30 cellular contexts compared by ENCODE assay signal in the genomic region with DNA sequence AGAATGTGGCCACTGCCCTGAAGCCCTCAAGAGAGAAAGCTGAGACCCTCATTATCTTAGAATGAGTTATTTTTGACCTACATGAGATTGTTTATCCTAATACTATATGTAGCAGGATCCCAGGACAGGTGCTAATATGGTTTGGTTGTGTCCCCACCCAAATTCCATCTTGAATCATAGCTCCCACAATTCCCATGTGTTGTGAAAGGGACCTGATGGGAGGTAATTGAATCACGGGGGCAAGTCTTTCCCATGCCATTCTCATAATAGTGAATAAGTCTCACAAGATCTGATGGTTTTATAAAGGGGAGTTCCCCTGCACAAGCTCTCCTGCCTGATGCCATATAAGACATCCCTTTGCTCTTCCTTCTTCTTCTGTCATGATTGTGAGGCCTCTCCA.
DNase-seq lines count a peak whose midpoint lies in the region; ATAC-seq and TF ChIP-seq lines count a peak whose summit lies in the region.
"Had no signal": no experiment of that assay in that cellular context is flagged by ENCODE, and none has a peak within 500 bp of the region (broad histone marks: within the 10 kb centered on the region; RNA-seq: fewer than 3 reads in every experiment).

No MANE protein-coding gene starts in this region.

- H3K4me1 ChIP-seq in breast epithelium = no peaks in the 10 kb centered on the region
- H3K4me1 ChIP-seq: Caco-2, HAP-1 had no signal

- DNase-seq in MCF 10A (ENCODE audit: unreplicated experiment) (peak; percentile 54), breast epithelium (ENCODE audit: low spot score in 2 of 2) (no peak), epithelial cell of prostate (ENCODE audit: low read depth, low spot score) (no peak), T-helper 17 cell (no peak), inferior parietal cortex (ENCODE audit: extremely low spot score) (no peak)
- DNase-seq: Caco-2; CD8-positive, alpha-beta T cell; DMS 273 treated with DMSO at 0.1 percent for 48 hours; DMS79; GF-D8; GOT3; NCI-H1105; NCI-H146; NCI-H1930; NCI-H2107; NCI-H446; NCI-H524 treated with DMSO at 0.1 percent for 48 hours; NCI-H774; Right ventricle myocardium superior had no signal

- H3K27me3 ChIP-seq in breast epithelium = peaks cover 0 to 3% of the 10 kb centered on the region in 2 donors
- H3K27me3 ChIP-seq: SJSA1 had no signal

- no peak for TF ChIP-seq POLR2A in breast epithelium (IDR thresholded peaks at IDR 0.05)

- H3K4me3 ChIP-seq in breast epithelium = no peak overlapping the region
- H3K4me3 ChIP-seq: HAP-1, PC-9, SJSA1 had no signal

- H3K36me3 ChIP-seq in breast epithelium = no peaks in the 10 kb centered on the region
- H3K36me3 ChIP-seq: HAP-1, SJSA1 had no signal

- peaks cover 4% of the 10 kb centered on the region for H3K36me3 Mint-ChIP-seq in MCF 10A (ENCODE audit: insufficient read depth, unreplicated experiment)
- no peaks in the 10 kb centered on the region for H3K36me3 Mint-ChIP-seq in nephron (ENCODE audit: low read depth)
- H3K36me3 Mint-ChIP-seq in T-helper 17 cell (ENCODE audit: low read depth) = no peaks in the 10 kb centered on the region
- H3K36me3 Mint-ChIP-seq: CD8-positive, alpha-beta T cell; IgD-negative memory B cell had no signal

- BruUV-seq in MCF 10A (replicated peaks; lab: Mats Ljungman, UMichigan) = no TSS peak

- ATAC-seq in T-helper 17 cell = no peak
- no peak for ATAC-seq in HG02610 (IDR thresholded peaks at IDR 0.05; ENCODE audit: unreplicated experiment)
- ATAC-seq: CD8-positive, alpha-beta T cell had no signal

- CTCF ChIA-PET in MCF 10A (lab: Yijun Ruan, JAX) = interaction anchor here (0.8 to 5.8 kb wide), 5 partner anchors 12 to 161 kb away, joined by 3 to 24 read pairs (median 5); no protein-coding TSS in a partner anchor

- H3K27me3 Mint-ChIP-seq in MCF 10A (ENCODE audit: insufficient read depth, unreplicated experiment) (no peaks in the 10 kb centered on the region), nephron (ENCODE audit: low read depth) (no peaks in the 10 kb centered on the region), T-helper 17 cell (peaks cover 22% of the 10 kb centered on the region)

- intact Hi-C loops in MCF 10A (cut with micrococcal nuclease) = no loop called here
- intact Hi-C loops in breast epithelium (cut with DNase I; ENCODE audit: low total_unique reads) = no loop called here

- H3K27ac ChIP-seq in breast epithelium = no peak overlapping the region
- H3K27ac ChIP-seq in epithelial cell of prostate = peak overlapping the region; percentile 73
- H3K27ac ChIP-seq: 22Rv1, C4-2B, HL-60, KMS-11, PC-9, SJSA1 had no signal

- no peaks in the 10 kb centered on the region for H3K9me3 ChIP-seq in breast epithelium
- no peaks in the 10 kb centered on the region for H3K9me3 ChIP-seq in T-helper 17 cell (ENCODE audit: control insufficient read depth, low read length, poor library complexity, severe bottlenecking)
- H3K9me3 ChIP-seq: Caco-2, HAP-1, SJSA1 had no signal

- H3K9me3 Mint-ChIP-seq in MCF 10A (ENCODE audit: unreplicated experiment) = no peaks in the 10 kb centered on the region
- no peaks in the 10 kb centered on the region for H3K9me3 Mint-ChIP-seq in nephron
- H3K9me3 Mint-ChIP-seq: CD8-positive, alpha-beta T cell; IgD-negative memory B cell had no signal

- no peak overlapping the region for H3K27ac Mint-ChIP-seq in MCF 10A (ENCODE audit: low read depth, unreplicated experiment)
- peak overlapping the region in 2 of 3 experiments; percentile 74 to 90 for H3K27ac Mint-ChIP-seq in nephron
- H3K27ac Mint-ChIP-seq in T-helper 17 cell = no peak overlapping the region
- H3K27ac Mint-ChIP-seq: B cell; CD8-positive, alpha-beta T cell; IgD-negative memory B cell had no signal

- TF ChIP-seq CTCF in MCF 10A (IDR thresholded peaks at IDR 0.05; ENCODE audit: unreplicated experiment) (no peak), breast epithelium (IDR thresholded peaks at IDR 0.05) (no peak), nephron (IDR thresholded peaks at IDR 0.05; ENCODE audit: unreplicated experiment in 3 of 3) (no peak)

- peaks cover 62% of the 10 kb centered on the region for H3K4me1 Mint-ChIP-seq in MCF 10A (ENCODE audit: insufficient read depth, unreplicated experiment)
- H3K4me1 Mint-ChIP-seq in nephron = peaks cover 72% of the 10 kb centered on the region
- no peaks in the 10 kb centered on the region for H3K4me1 Mint-ChIP-seq in T-helper 17 cell
- H3K4me1 Mint-ChIP-seq: B cell, IgD-negative memory B cell had no signal

- POLR2A ChIA-PET in MCF 10A (lab: Yijun Ruan, JAX) = interaction anchor here (1.0 to 1.4 kb wide), 2 partner anchors 64 to 81 kb away, joined by 3 read pairs; no protein-coding TSS in a partner anchor

- H3K4me3 Mint-ChIP-seq in MCF 10A (ENCODE audit: unreplicated experiment) = no peak overlapping the region
- H3K4me3 Mint-ChIP-seq in nephron = no peak overlapping the region
- no peak overlapping the region for H3K4me3 Mint-ChIP-seq in T-helper 17 cell
- H3K4me3 Mint-ChIP-seq: B cell; CD8-positive, alpha-beta T cell; IgD-negative memory B cell had no signal

Comparison
In these comparisons a context has a peak if more than half of its experiments do, and no peak if none do; other contexts are left out.
1. H3K27ac Mint-ChIP-seq: peak in nephron (2 of 3); none in MCF 10A (single experiment) and T-helper 17 cell (single experiment).